In genomic region chrX:151729056-151729725, GRCh38 we compare ENCODE assay signal across 22 cellular contexts. TPM values are rescaled to one million over a fixed set of nuclear protein-coding genes. Genes with fewer than 3 reads are reported as not detected.
"Had no signal": no experiment of that assay in that cellular context is flagged by ENCODE, and none has a peak within 500 bp of the region (broad histone marks: within the 10 kb centered on the region; RNA-seq: fewer than 3 reads in every experiment).

No MANE protein-coding gene starts in this region.

- DNase-seq: Karpas-422, KG1, MG63, NCI-H1092, NCI-H1105 treated with DMSO at 0.1 percent for 48 hours, NCI-H1417 treated with DMSO at 0.1 percent for 48 hours, NCI-H146, NCI-H187, NCI-H2029, NCI-H2081 treated with DMSO at 0.1 percent for 48 hours, NCI-H2171 treated with DMSO at 0.1 percent for 48 hours, NCI-H345, NCI-H524, NCI-H526 treated with DMSO at 0.1 percent for 48 hours, NCI-H748 treated with DMSO at 0.1 percent for 48 hours, Right ventricle myocardium superior, RPMI8226, SK-N-SH, SW 1271 had no signal

- H3K27me3 ChIP-seq: MG63 had no signal

- H3K36me3 ChIP-seq: MG63 had no signal

- H3K4me2 ChIP-seq: SK-N-SH had no signal

- H3K9me3 ChIP-seq: MG63, SK-N-SH had no signal

- H3K9ac ChIP-seq: SK-N-SH had no signal

- H3K4me3 ChIP-seq: MG63 had no signal

RNA-seq across cellular contexts. Expression of gene CNGA2, which starts 5.4 kb away (rescaled TPM):
- total RNA-seq: HT-29, NCI-H460, Right ventricle myocardium superior, SK-MEL-5 had no signal
- polyA plus RNA-seq: SK-N-SH had no signal

RNA-seq across cellular contexts. Expression of gene FATE1, which starts 13.4 kb away (rescaled TPM):
- total RNA-seq: HT-29, NCI-H460, SK-MEL-5 had no signal
- polyA plus RNA-seq: SK-N-SH had no signal

RNA-seq across cellular contexts. Expression of gene PRRG3, which starts 33.9 kb away (rescaled TPM):
- total RNA-seq: HT-29, NCI-H460, SK-MEL-5 had no signal
- polyA plus RNA-seq: SK-N-SH had no signal
